8 cellular contexts compared by ENCODE assay signal in genomic region chr2:42086500-42086953, GRCh38. TPM values are rescaled to one million over a fixed set of nuclear protein-coding genes. Genes with fewer than 3 reads are reported as not detected.
DNase-seq lines count a peak whose midpoint lies in the region; ATAC-seq and TF ChIP-seq lines count a peak whose summit lies in the region.

No MANE protein-coding gene starts in this region.

- no peak overlapping the region for H3K4me3 Mint-ChIP-seq in progenitor cell of endocrine pancreas (ENCODE audit: low read depth)

- peaks cover 21% of the 10 kb centered on the region for H3K4me1 Mint-ChIP-seq in progenitor cell of endocrine pancreas (ENCODE audit: low read depth)

- no peak overlapping the region for H3K27ac Mint-ChIP-seq in progenitor cell of endocrine pancreas

- H3K36me3 Mint-ChIP-seq in progenitor cell of endocrine pancreas (ENCODE audit: insufficient read depth), result no peaks in the 10 kb centered on the region

- TF ChIP-seq CTCF in progenitor cell of endocrine pancreas (IDR thresholded peaks at IDR 0.05; ENCODE audit: unreplicated experiment), result peak; percentile 88

- ATAC-seq in HG03139 (IDR thresholded peaks at IDR 0.05; ENCODE audit: unreplicated experiment), result peak; percentile 61

- H3K9me3 Mint-ChIP-seq in progenitor cell of endocrine pancreas (ENCODE audit: low read depth), result no peaks in the 10 kb centered on the region

- H3K27me3 Mint-ChIP-seq in progenitor cell of endocrine pancreas, result peaks cover 7% of the 10 kb centered on the region

- peak; percentile 27 for DNase-seq in activated naive CD4-positive, alpha-beta T cell treated with Interleukin-2 at 50 U/mL for 16 hours
- DNase-seq in activated naive CD4-positive, alpha-beta T cell (lab: John Stamatoyannopoulos, UW), result no peak
- DNase-seq in NCI-H69 (lab: John Stamatoyannopoulos, UW) (peak; percentile 56), glomerular visceral epithelial cell (ENCODE audit: extremely low spot score) (peak; percentile 67), progenitor cell of endocrine pancreas (ENCODE audit: low spot score, unreplicated experiment) (peak; percentile 33), cerebellar nuclear complex (lab: John Stamatoyannopoulos, UW) (no peak)
- peak; percentile 16 for DNase-seq in activated naive CD4-positive, alpha-beta T cell treated with anti-CD3 and anti-CD28 coated beads, Interleukin-2, amount 50 U/mL, for 16 hours

RNA-seq across cellular contexts. Expression of gene PKDCC, which starts 38.7 kb away (rescaled TPM):
- total RNA-seq in progenitor cell of endocrine pancreas, result 334 and 335 TPM in 2 replicates

Comparison
In these comparisons a context has a peak if more than half of its experiments do, and no peak if none do; other contexts are left out.
1. DNase-seq: peak in activated naive CD4-positive, alpha-beta T cell treated with Interleukin-2 at 50 U/mL for 16 hours (single experiment), NCI-H69 (single experiment), activated naive CD4-positive, alpha-beta T cell treated with anti-CD3 and anti-CD28 coated beads, Interleukin-2, amount 50 U/mL, for 16 hours (single experiment), glomerular visceral epithelial cell (single experiment) and progenitor cell of endocrine pancreas (single experiment); none in activated naive CD4-positive, alpha-beta T cell (0 of 4) and cerebellar nuclear complex (0 of 2).